In genomic region chr17:74454197-74455024, GRCh38 we compare ENCODE assay signal across 8 cellular contexts. TPM values are rescaled to one million over a fixed set of nuclear protein-coding genes. Genes with fewer than 3 reads are reported as not detected.
A peak's percentile ranks its signal among the peaks of the same experiment; 100 is the strongest.
DNase-seq lines count a peak whose midpoint lies in the region; ATAC-seq, FAIRE-seq and TF ChIP-seq lines count a peak whose summit lies in the region.

No MANE protein-coding gene starts in this region.

- FAIRE-seq in astrocyte (lab: Jason Lieb, UNC): no peak

- H2AFZ ChIP-seq in astrocyte (ENCODE audit: low read depth, low read length): peak overlapping the region; percentile 87

- CTCF ChIA-PET in activated naive CD4-positive, alpha-beta T cell treated with anti-CD3 and anti-CD28 coated beads, Interleukin-2, amount 10 ng/mL, durations not matched to agents 7 days and 5 days (lab: Charles Lee): interaction anchor here (0.6 to 8.8 kb wide), 7 partner anchors 24 to 398 kb away, joined by 3 to 107 read pairs (median 3); partner anchors contain the start of gene GPR142

- H3K27me3 ChIP-seq in astrocyte (ENCODE audit: insufficient read depth, low read length): peaks cover 9% of the 10 kb centered on the region

- no peaks in the 10 kb centered on the region for H3K9me3 Mint-ChIP-seq in activated naive CD4-positive, alpha-beta T cell treated with anti-CD3 and anti-CD28 coated beads, Interleukin-2, amount 10 ng/mL, durations not matched to agents 7 days and 5 days
- no peaks in the 10 kb centered on the region for H3K9me3 Mint-ChIP-seq in astrocyte (ENCODE audit: unreplicated experiment)

- H3K9ac ChIP-seq in astrocyte (ENCODE audit: low read length): peak overlapping the region; percentile 70

- TF ChIP-seq CTCF in astrocyte (IDR thresholded peaks at IDR 0.05; ENCODE audit: insufficient read depth, low read depth, low read length): no peak
- TF ChIP-seq CTCF in retinal pigment epithelial cell (conservative IDR thresholded peaks at IDR 0.05; ENCODE audit: low read depth, low read length): no peak

- peak; percentile 94 for ATAC-seq in HG02798 (IDR thresholded peaks at IDR 0.05; ENCODE audit: poor library complexity, unreplicated experiment)

- H3K36me3 Mint-ChIP-seq in activated naive CD4-positive, alpha-beta T cell treated with anti-CD3 and anti-CD28 coated beads, Interleukin-2, amount 10 ng/mL, durations not matched to agents 7 days and 5 days: no peaks in the 10 kb centered on the region
- H3K36me3 Mint-ChIP-seq in astrocyte (ENCODE audit: low read depth, unreplicated experiment): peaks cover 8% of the 10 kb centered on the region

- H3K79me2 ChIP-seq in astrocyte (ENCODE audit: insufficient read depth, low read length): no peaks in the 10 kb centered on the region

- H3K4me2 ChIP-seq in astrocyte (ENCODE audit: low read length): peak overlapping the region; percentile 93

- no peaks in the 10 kb centered on the region for H3K36me3 ChIP-seq in astrocyte (ENCODE audit: insufficient read depth, low read length)

- no peak overlapping the region for H3K27ac Mint-ChIP-seq in activated naive CD4-positive, alpha-beta T cell treated with anti-CD3 and anti-CD28 coated beads, Interleukin-2, amount 10 ng/mL, durations not matched to agents 7 days and 5 days
- no peak overlapping the region for H3K27ac Mint-ChIP-seq in astrocyte (ENCODE audit: unreplicated experiment)

- H3K4me1 ChIP-seq in astrocyte (ENCODE audit: insufficient read depth, low read length): peaks cover 4% of the 10 kb centered on the region

- H3K4me3 Mint-ChIP-seq in activated naive CD4-positive, alpha-beta T cell treated with anti-CD3 and anti-CD28 coated beads, Interleukin-2, amount 10 ng/mL, durations not matched to agents 7 days and 5 days: no peak overlapping the region
- no peak overlapping the region for H3K4me3 Mint-ChIP-seq in astrocyte (ENCODE audit: unreplicated experiment)

- H3K4me3 ChIP-seq in astrocyte (ENCODE audit: insufficient read depth, low read depth, low read length) (peak overlapping the region; percentile 46), iPS-11a (ENCODE audit: low read depth, low read length) (peak overlapping the region; percentile 30), retinal pigment epithelial cell (ENCODE audit: low read length) (peak overlapping the region; percentile 42)

- no peaks in the 10 kb centered on the region for H3K9me3 ChIP-seq in astrocyte (ENCODE audit: insufficient read depth, low read depth, low read length)

- H3K4me1 Mint-ChIP-seq in activated naive CD4-positive, alpha-beta T cell treated with anti-CD3 and anti-CD28 coated beads, Interleukin-2, amount 10 ng/mL, durations not matched to agents 7 days and 5 days: peaks cover 47% of the 10 kb centered on the region
- peaks cover 4% of the 10 kb centered on the region for H3K4me1 Mint-ChIP-seq in astrocyte (ENCODE audit: low read depth, unreplicated experiment)

- peak; percentile 65 for DNase-seq in activated naive CD4-positive, alpha-beta T cell treated with anti-CD3 and anti-CD28 coated beads, Interleukin-2, amount 50 U/mL, for 16 hours
- DNase-seq in activated naive CD4-positive, alpha-beta T cell treated with anti-CD3 and anti-CD28 coated beads, Interleukin-2, amount 10 ng/mL, durations not matched to agents 7 days and 5 days: no peak
- DNase-seq in NCI-H2196 treated with DMSO at 0.1 percent for 48 hours (lab: John Stamatoyannopoulos, UW; ENCODE audit: unreplicated experiment) (peak; percentile 80), astrocyte (ENCODE audit: low read depth) (peak; percentile 57), retinal pigment epithelial cell (ENCODE audit: low read depth) (peak; percentile 51), germinal center (ENCODE audit: low spot score) (no peak)

- no peak overlapping the region for H3K27ac ChIP-seq in astrocyte (ENCODE audit: low read depth, low read length)

- H4K20me1 ChIP-seq in astrocyte (ENCODE audit: insufficient read depth, low read length): no peaks in the 10 kb centered on the region

- peaks cover 90% of the 10 kb centered on the region for H3K27me3 Mint-ChIP-seq in activated naive CD4-positive, alpha-beta T cell treated with anti-CD3 and anti-CD28 coated beads, Interleukin-2, amount 10 ng/mL, durations not matched to agents 7 days and 5 days
- peaks cover 34% of the 10 kb centered on the region for H3K27me3 Mint-ChIP-seq in astrocyte (ENCODE audit: low read depth, unreplicated experiment)

RNA-seq across cellular contexts. Expression of gene CD300A, which starts 12.0 kb away (rescaled TPM):
- not detected in 2 replicates for total RNA-seq in astrocyte

RNA-seq across cellular contexts. Expression of gene GPRC5C, which starts 22.5 kb away (rescaled TPM):
- 65.3 and 70.4 TPM in 2 replicates for total RNA-seq in astrocyte

Comparison
In these comparisons a context has a peak if more than half of its experiments do, and no peak if none do; other contexts are left out.
1. DNase-seq: peak in activated naive CD4-positive, alpha-beta T cell treated with anti-CD3 and anti-CD28 coated beads, Interleukin-2, amount 50 U/mL, for 16 hours (single experiment), NCI-H2196 treated with DMSO at 0.1 percent for 48 hours (single experiment), astrocyte (single experiment) and retinal pigment epithelial cell (single experiment); none in activated naive CD4-positive, alpha-beta T cell treated with anti-CD3 and anti-CD28 coated beads, Interleukin-2, amount 10 ng/mL, durations not matched to agents 7 days and 5 days (single experiment) and germinal center (single experiment).
2. Peak in every context shown above with its lines, with median percentiles within 50 percentile points of each other: H3K4me3 ChIP-seq.